ENCODE assay signal across 12 cellular contexts in genomic region chr11:111633756-111634362, GRCh38.
DNase-seq lines count a peak whose midpoint lies in the region; ATAC-seq and TF ChIP-seq lines count a peak whose summit lies in the region.
"Had no signal": no experiment of that assay in that cellular context is flagged by ENCODE, and none has a peak within 500 bp of the region (broad histone marks: within the 10 kb centered on the region; RNA-seq: fewer than 3 reads in every experiment).

No MANE protein-coding gene starts in this region.

- H3K27ac Mint-ChIP-seq in stimulated activated naive CD8-positive, alpha-beta T cell treated with anti-CD3 and anti-CD28 coated beads, Interleukin-15, amount 100 ng/mL, for 72 hours: no peak overlapping the region

- peaks cover 27% of the 10 kb centered on the region for H3K4me1 ChIP-seq in RWPE2 (ENCODE audit: insufficient read depth, poor library complexity, severe bottlenecking)

- DNase-seq in NCI-H1105 treated with DMSO at 0.1 percent for 48 hours (lab: John Stamatoyannopoulos, UW) (peak; percentile 47), NCI-H1105 (lab: John Stamatoyannopoulos, UW) (no peak), RWPE2 (ENCODE audit: low spot score) (no peak), fibroblast of mammary gland (ENCODE audit: low read depth) (peak; percentile 42), putamen (ENCODE audit: low spot score) (no peak), head of caudate nucleus (no peak), DMS53 (lab: John Stamatoyannopoulos, UW) (no peak)
- DNase-seq in stimulated activated naive CD8-positive, alpha-beta T cell treated with anti-CD3 and anti-CD28 coated beads, Interleukin-15, amount 100 ng/mL, for 72 hours: no peak
- DNase-seq: ACHN, NCI-H2081 treated with DMSO at 0.1 percent for 48 hours had no signal

- H3K27me3 ChIP-seq in RWPE2 (ENCODE audit: insufficient read depth, poor library complexity, severe bottlenecking): no peaks in the 10 kb centered on the region

- H3K4me3 Mint-ChIP-seq in stimulated activated naive CD8-positive, alpha-beta T cell treated with anti-CD3 and anti-CD28 coated beads, Interleukin-15, amount 100 ng/mL, for 72 hours: peak overlapping the region in 1 of 2 donors; percentile 9

- intact Hi-C loops in head of caudate nucleus (cut with DNase I): no loop called here

- TF ChIP-seq CTCF in RWPE2 (IDR thresholded peaks at IDR 0.05; ENCODE audit: poor library complexity, severe bottlenecking) (no peak), fibroblast of mammary gland (conservative IDR thresholded peaks at IDR 0.05; ENCODE audit: control insufficient read depth, insufficient read depth, low read depth, low read length) (no peak)

- H3K27ac ChIP-seq in RWPE2 (ENCODE audit: poor library complexity, severe bottlenecking): peak overlapping the region; percentile 76

- no peaks in the 10 kb centered on the region for H3K27me3 Mint-ChIP-seq in stimulated activated naive CD8-positive, alpha-beta T cell treated with anti-CD3 and anti-CD28 coated beads, Interleukin-15, amount 100 ng/mL, for 72 hours

- ATAC-seq in RWPE2 (ENCODE audit: low read depth): peak; percentile 81
- ATAC-seq in stimulated activated naive CD8-positive, alpha-beta T cell treated with anti-CD3 and anti-CD28 coated beads, Interleukin-15, amount 100 ng/mL, for 72 hours: peak; percentile 59
- ATAC-seq: activated CD4-positive, CD25-positive, alpha-beta regulatory T cell treated with anti-CD3 and anti-CD28 coated beads, Interleukin-2, amount 50 U/mL, for 24 hours had no signal

- H3K36me3 ChIP-seq in RWPE2 (ENCODE audit: low read depth): peaks cover 7% of the 10 kb centered on the region

- H3K4me3 ChIP-seq in RWPE2 (ENCODE audit: severe bottlenecking): no peak overlapping the region
- H3K4me3 ChIP-seq in fibroblast of mammary gland (ENCODE audit: control insufficient read depth, low read depth, low read length): no peak overlapping the region
- H3K4me3 ChIP-seq: lung had no signal

- no peaks in the 10 kb centered on the region for H3K9me3 ChIP-seq in RWPE2 (ENCODE audit: severe bottlenecking)

- H3K4me1 Mint-ChIP-seq in stimulated activated naive CD8-positive, alpha-beta T cell treated with anti-CD3 and anti-CD28 coated beads, Interleukin-15, amount 100 ng/mL, for 72 hours: peaks cover 46% of the 10 kb centered on the region

- H3K9me3 Mint-ChIP-seq in stimulated activated naive CD8-positive, alpha-beta T cell treated with anti-CD3 and anti-CD28 coated beads, Interleukin-15, amount 100 ng/mL, for 72 hours: no peaks in the 10 kb centered on the region

Comparison
In these comparisons a context has a peak if more than half of its experiments do, and no peak if none do; other contexts are left out.
1. DNase-seq: peak in NCI-H1105 treated with DMSO at 0.1 percent for 48 hours (single experiment) and fibroblast of mammary gland (single experiment); none in NCI-H1105 (single experiment), RWPE2 (single experiment), stimulated activated naive CD8-positive, alpha-beta T cell treated with anti-CD3 and anti-CD28 coated beads, Interleukin-15, amount 100 ng/mL, for 72 hours (0 of 2), putamen (single experiment), head of caudate nucleus (0 of 42) and DMS53 (single experiment).